Comparison of ENCODE assay signal across 1 cellular context in genomic region chrX:123436512-123436911, GRCh38.
TF ChIP-seq lines count a peak whose summit lies in the region.

No MANE protein-coding gene starts in this region.

TF ChIP-seq in WTC11, 78 proteins besides CTCF, POLR2A, EP300 and RAD21 (continued from another document):
- TF ChIP-seq ZNF281 (CRISPR knock-in tag; IDR thresholded peaks at IDR 0.05) = no peak
- TF ChIP-seq ZNF263 (CRISPR knock-in tag; IDR thresholded peaks at IDR 0.05; ENCODE audit: low read depth) = no peak
- no peak for TF ChIP-seq CREB1 (CRISPR knock-in tag; IDR thresholded peaks at IDR 0.05)
